In the genomic region with DNA sequence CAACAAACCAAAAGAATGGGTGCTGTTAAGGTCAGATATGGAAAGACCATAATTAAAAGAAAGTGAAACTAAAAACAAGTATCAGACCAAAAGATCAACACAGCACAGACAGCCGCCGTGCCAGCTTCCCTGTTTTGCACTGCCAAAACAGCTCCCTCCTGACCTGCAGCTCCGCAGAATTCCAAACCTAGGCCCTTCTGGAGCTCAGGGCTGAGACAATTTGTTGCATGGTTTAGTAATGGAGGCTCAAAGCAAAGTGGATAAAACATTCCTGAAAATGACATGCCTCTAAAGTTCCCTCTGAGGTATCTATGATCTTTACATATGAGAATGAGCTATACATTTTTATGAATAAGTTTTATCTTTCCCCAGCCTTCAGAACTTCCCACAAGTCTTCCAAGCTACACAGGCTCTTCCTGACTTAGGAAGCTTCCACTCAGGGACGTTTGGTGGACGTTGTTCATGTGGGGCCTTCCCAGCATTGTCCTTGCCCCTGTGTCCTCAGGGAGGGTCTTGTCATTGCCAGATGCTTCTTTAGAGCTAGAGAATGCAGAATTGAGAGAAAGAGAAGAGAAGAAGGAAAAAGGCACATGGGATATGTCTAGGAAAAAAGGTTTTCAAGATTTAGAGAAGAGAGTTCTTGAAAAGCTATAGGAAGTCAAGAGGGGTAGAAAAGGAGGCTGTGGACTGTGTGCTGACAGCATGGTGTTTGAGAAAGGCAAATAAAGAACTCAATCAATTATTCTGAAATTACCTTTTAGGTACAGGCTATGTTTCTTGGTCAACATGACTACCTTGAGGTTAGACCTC, we compare ENCODE assay signal across 8 cellular contexts. TPM values are rescaled to one million over a fixed set of nuclear protein-coding genes. Genes with fewer than 3 reads are reported as not detected.
DNase-seq lines count a peak whose midpoint lies in the region; ATAC-seq and TF ChIP-seq lines count a peak whose summit lies in the region.

No MANE protein-coding gene starts in this region.

- H3K9me3 Mint-ChIP-seq in endothelial cell (ENCODE audit: unreplicated experiment) (no peaks in the 10 kb centered on the region), type B pancreatic cell (no peaks in the 10 kb centered on the region)
- peaks cover 0 to 3% (median 0%) of the 10 kb centered on the region in 11 donors for H3K9me3 Mint-ChIP-seq in naive thymus-derived CD4-positive, alpha-beta T cell

- peak overlapping the region; percentile 85 for H3K27ac ChIP-seq in KOPT-K1 (ENCODE audit: low read depth, low read length, poor library complexity, severe bottlenecking)
- peak overlapping the region; percentile 70 for H3K27ac ChIP-seq in naive thymus-derived CD4-positive, alpha-beta T cell (ENCODE audit: low read depth, low read length)

- H3K27me3 ChIP-seq in naive thymus-derived CD4-positive, alpha-beta T cell (ENCODE audit: control insufficient read depth in 2 of 2, insufficient read depth in 2 of 2, low read length in 2 of 2): no peaks in the 10 kb centered on the region

- H3K4me3 Mint-ChIP-seq in endothelial cell (ENCODE audit: unreplicated experiment) (no peak overlapping the region), type B pancreatic cell (no peak overlapping the region)
- H3K4me3 Mint-ChIP-seq in naive thymus-derived CD4-positive, alpha-beta T cell: peak overlapping the region; percentile 82 to 92 (median 88)

- H3K27ac Mint-ChIP-seq in endothelial cell (ENCODE audit: unreplicated experiment): peak overlapping the region; percentile 5
- peak overlapping the region; percentile 94 to 100 (median 95) for H3K27ac Mint-ChIP-seq in naive thymus-derived CD4-positive, alpha-beta T cell
- peak overlapping the region; percentile 52 for H3K27ac Mint-ChIP-seq in type B pancreatic cell

- CTCF ChIA-PET in naive thymus-derived CD4-positive, alpha-beta T cell (lab: Charles Lee): interaction anchor here (0.6 to 1.0 kb wide), 3 partner anchors 29 to 160 kb away, joined by 4 read pairs; a partner anchor contains a TSS

- ATAC-seq in GM21528 (IDR thresholded peaks at IDR 0.05; ENCODE audit: low FRiP score, unreplicated experiment): peak; percentile 84
- peak; percentile 74 for ATAC-seq in naive thymus-derived CD4-positive, alpha-beta T cell

- H3K27me3 Mint-ChIP-seq in endothelial cell (ENCODE audit: unreplicated experiment) (peaks cover 2% of the 10 kb centered on the region), type B pancreatic cell (no peaks in the 10 kb centered on the region)
- no peaks in the 10 kb centered on the region for H3K27me3 Mint-ChIP-seq in naive thymus-derived CD4-positive, alpha-beta T cell

- POLR2A ChIA-PET in naive thymus-derived CD4-positive, alpha-beta T cell (lab: Charles Lee): interaction anchor here (0.5 to 4.7 kb wide), 14 partner anchors 18 to 1562 kb away, joined by 3 to 23 read pairs (median 3); a partner anchor contains a TSS

- peaks cover 21% of the 10 kb centered on the region for H3K4me1 Mint-ChIP-seq in endothelial cell (ENCODE audit: unreplicated experiment)
- peaks cover 9 to 35% (median 29%) of the 10 kb centered on the region in 7 donors for H3K4me1 Mint-ChIP-seq in naive thymus-derived CD4-positive, alpha-beta T cell
- peaks cover 32% of the 10 kb centered on the region for H3K4me1 Mint-ChIP-seq in type B pancreatic cell (ENCODE audit: unreplicated experiment)

- peak overlapping the region; percentile 51 for H3K4me3 ChIP-seq in naive thymus-derived CD4-positive, alpha-beta T cell (ENCODE audit: low read length)

- H3K9me3 ChIP-seq in KOPT-K1 (ENCODE audit: insufficient read depth, low read length, poor library complexity, severe bottlenecking): no peaks in the 10 kb centered on the region
- no peaks in the 10 kb centered on the region for H3K9me3 ChIP-seq in naive thymus-derived CD4-positive, alpha-beta T cell (ENCODE audit: control insufficient read depth in 2 of 3, low read length in 3 of 3)

- H3K36me3 Mint-ChIP-seq in endothelial cell (ENCODE audit: low read depth, unreplicated experiment): no peaks in the 10 kb centered on the region
- peaks cover 0 to 4% (median 0%) of the 10 kb centered on the region in 5 donors for H3K36me3 Mint-ChIP-seq in naive thymus-derived CD4-positive, alpha-beta T cell
- H3K36me3 Mint-ChIP-seq in type B pancreatic cell: no peaks in the 10 kb centered on the region

- DNase-seq in EH (ENCODE audit: low read depth) (peak; percentile 38), endothelial cell (ENCODE audit: low spot score) (no peak), type B pancreatic cell (ENCODE audit: extremely low spot score, unreplicated experiment) (no peak), RKO (ENCODE audit: low spot score) (no peak)
- DNase-seq in activated CD4-positive, alpha-beta T cell treated with anti-CD3 and anti-CD28 coated beads, Interleukin-2, amount 50 U/mL, for 48 hours: peak; percentile 26 to 45
- DNase-seq in naive thymus-derived CD4-positive, alpha-beta T cell: peak in 8 of 9 donors; percentile 14 to 48 (median 36)

- no peak for TF ChIP-seq CTCF in endothelial cell (IDR thresholded peaks at IDR 0.05; ENCODE audit: unreplicated experiment)
- no peak for TF ChIP-seq CTCF in type B pancreatic cell (conservative IDR thresholded peaks at IDR 0.05)

- intact Hi-C loops in naive thymus-derived CD4-positive, alpha-beta T cell (cut with micrococcal nuclease): loop anchor here (1.0 to 5.0 kb wide), 5 partner anchors 28 to 72 kb away; a partner anchor contains a TSS

- no peaks in the 10 kb centered on the region for H3K36me3 ChIP-seq in KOPT-K1 (ENCODE audit: insufficient read depth, low read length)
- H3K36me3 ChIP-seq in naive thymus-derived CD4-positive, alpha-beta T cell (ENCODE audit: control insufficient read depth in 2 of 3, insufficient read depth in 3 of 3, low read length in 3 of 3): no peaks in the 10 kb centered on the region

- H3K4me1 ChIP-seq in naive thymus-derived CD4-positive, alpha-beta T cell (ENCODE audit: control insufficient read depth in 2 of 2, insufficient read depth in 2 of 2, low read length in 2 of 2): peaks cover 5 to 9% of the 10 kb centered on the region in 2 donors

RNA-seq across cellular contexts. Expression of a gene that starts 28.4 kb away (rescaled TPM):
- total RNA-seq in endothelial cell (ENCODE audit: unreplicated experiment): 149 TPM
- total RNA-seq in naive thymus-derived CD4-positive, alpha-beta T cell: 10 to 100 TPM; 36.7 to 73.1 (median 55.9) TPM
- polyA plus RNA-seq in naive thymus-derived CD4-positive, alpha-beta T cell: 10 to 100 TPM; 87.2 to 99.8 TPM
- 85.2 and 102 TPM in 2 replicates for total RNA-seq in type B pancreatic cell (ENCODE audit: low replicate concordance)

Comparison
In these comparisons a context has a peak if more than half of its experiments do, and no peak if none do; other contexts are left out.
1. DNase-seq: peak in EH (single experiment), activated CD4-positive, alpha-beta T cell treated with anti-CD3 and anti-CD28 coated beads, Interleukin-2, amount 50 U/mL, for 48 hours (2 of 2) and naive thymus-derived CD4-positive, alpha-beta T cell (8 of 9); none in endothelial cell (single experiment), type B pancreatic cell (single experiment) and RKO (single experiment).
2. H3K27ac Mint-ChIP-seq: peak in every context shown above with its lines; median percentile 95 in naive thymus-derived CD4-positive, alpha-beta T cell; 52 in type B pancreatic cell; 5 in endothelial cell.
3. H3K4me3 Mint-ChIP-seq: peak in naive thymus-derived CD4-positive, alpha-beta T cell (10 of 10); none in endothelial cell (single experiment) and type B pancreatic cell (single experiment).